Comparison of ENCODE assay signal across 20 cellular contexts in the genomic region with DNA sequence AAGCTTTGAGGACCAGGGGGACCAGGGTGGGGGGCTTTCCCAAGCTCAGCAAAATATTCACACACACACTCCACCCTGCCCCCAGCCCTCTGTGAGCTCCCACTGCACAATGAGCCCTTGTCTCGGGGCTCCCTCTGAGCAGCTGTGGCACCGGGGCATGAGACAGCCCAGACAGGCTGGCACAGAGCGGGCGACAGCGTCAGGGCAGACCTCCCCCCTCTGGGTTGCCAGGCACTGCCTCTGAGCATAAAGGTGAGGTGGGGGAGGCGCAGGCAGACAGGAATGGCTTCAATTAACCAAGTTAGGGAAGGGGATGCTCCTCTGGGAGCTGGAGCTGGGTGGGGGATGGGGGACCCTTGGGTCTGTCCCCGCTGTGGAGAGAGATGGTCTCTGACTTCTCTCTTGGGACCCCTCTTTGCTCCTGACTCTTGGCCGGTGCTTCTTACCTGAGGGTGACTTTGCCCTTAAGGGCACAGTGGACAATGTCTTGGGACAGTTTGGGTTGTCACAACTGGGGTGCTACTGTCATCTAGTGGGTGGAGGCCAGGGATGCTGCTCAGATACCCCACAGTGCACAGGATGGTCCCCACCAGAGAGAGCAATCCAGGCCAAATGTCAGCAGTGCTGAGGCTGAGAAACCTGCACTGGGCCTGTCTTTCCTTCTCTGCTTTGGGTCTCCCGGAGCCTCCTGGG. TPM values are rescaled to one million over a fixed set of nuclear protein-coding genes. Genes with fewer than 3 reads are reported as not detected.
DNase-seq lines count a peak whose midpoint lies in the region; ATAC-seq and TF ChIP-seq lines count a peak whose summit lies in the region.
"Had no signal": no experiment of that assay in that cellular context is flagged by ENCODE, and none has a peak within 500 bp of the region (broad histone marks: within the 10 kb centered on the region; RNA-seq: fewer than 3 reads in every experiment).

No MANE protein-coding gene starts in this region.

- no peak overlapping the region for H4K91ac ChIP-seq in mesenchymal stem cell (ENCODE audit: low read length)

- H3K27me3 Mint-ChIP-seq in effector memory CD8-positive, alpha-beta T cell = peaks cover 10 to 75% of the 10 kb centered on the region in 2 donors

- H3K4me3 Mint-ChIP-seq in effector memory CD8-positive, alpha-beta T cell = no peak overlapping the region
- no peak overlapping the region for H3K4me3 Mint-ChIP-seq in stimulated activated effector memory CD8-positive, alpha-beta T cell treated with anti-CD3 and anti-CD28 coated beads, Interleukin-12 subunit alpha, Interleukin-12 subunit beta, amount 100 ng/mL, for 72 hours
- H3K4me3 Mint-ChIP-seq: activated naive CD4-positive, alpha-beta T cell treated with anti-CD3 and anti-CD28 coated beads for 36 hours; B cell had no signal

- H2BK15ac ChIP-seq in mesenchymal stem cell (ENCODE audit: low read depth, poor library complexity, severe bottlenecking) = no peak overlapping the region

- no peaks in the 10 kb centered on the region for H3K9me3 Mint-ChIP-seq in effector memory CD8-positive, alpha-beta T cell
- H3K9me3 Mint-ChIP-seq in stimulated activated effector memory CD8-positive, alpha-beta T cell treated with anti-CD3 and anti-CD28 coated beads, Interleukin-12 subunit alpha, Interleukin-12 subunit beta, amount 100 ng/mL, for 72 hours = no peaks in the 10 kb centered on the region
- H3K9me3 Mint-ChIP-seq: activated naive CD4-positive, alpha-beta T cell treated with anti-CD3 and anti-CD28 coated beads for 36 hours had no signal

- H3K4me3 ChIP-seq in ascending aorta (no peak overlapping the region), mesenchymal stem cell (ENCODE audit: insufficient read depth in 1 of 2, low read depth in 1 of 2, low read length in 2 of 2) (no peak overlapping the region), stomach smooth muscle (ENCODE audit: low read length in 2 of 2) (no peak overlapping the region)
- H3K4me3 ChIP-seq: body of pancreas, hepatocyte, thyroid gland had no signal

- no peak overlapping the region for H3K4me2 ChIP-seq in mesenchymal stem cell (ENCODE audit: low read length, poor library complexity, severe bottlenecking)
- H3K4me2 ChIP-seq: hepatocyte had no signal

- TF ChIP-seq CTCF in ascending aorta (IDR thresholded peaks at IDR 0.05) = no peak

- no peak overlapping the region for H2BK12ac ChIP-seq in mesenchymal stem cell (ENCODE audit: low read length in 2 of 2)

- peak overlapping the region in 1 of 2 experiments; percentile 2 for H3K14ac ChIP-seq in mesenchymal stem cell (ENCODE audit: low read length in 2 of 2)

- intact Hi-C loops in ascending aorta (cut with DNase I) = no loop called here

- no peaks in the 10 kb centered on the region for H3K27me3 ChIP-seq in ascending aorta
- H3K27me3 ChIP-seq in mesenchymal stem cell (ENCODE audit: control insufficient read depth in 1 of 2, insufficient read depth in 1 of 2, low read length in 2 of 2) = peaks cover 0 to 89% of the 10 kb centered on the region in 2 experiments
- no peaks in the 10 kb centered on the region for H3K27me3 ChIP-seq in stomach smooth muscle (ENCODE audit: control insufficient read depth in 1 of 2, insufficient read depth in 2 of 2, low read length in 2 of 2)
- H3K27me3 ChIP-seq: body of pancreas, thyroid gland had no signal

- peaks cover 8 to 15% of the 10 kb centered on the region in 2 donors for H3K36me3 ChIP-seq in ascending aorta
- peaks cover 0 to 50% of the 10 kb centered on the region in 2 experiments for H3K36me3 ChIP-seq in mesenchymal stem cell (ENCODE audit: control insufficient read depth in 1 of 2, insufficient read depth in 2 of 2, low read depth in 1 of 2, low read length in 2 of 2)
- peaks cover 23 to 29% of the 10 kb centered on the region in 2 donors for H3K36me3 ChIP-seq in stomach smooth muscle (ENCODE audit: control insufficient read depth in 2 of 2, insufficient read depth in 2 of 2, low read length in 2 of 2)

- no peaks in the 10 kb centered on the region for H3K79me1 ChIP-seq in mesenchymal stem cell (replicated peaks; ENCODE audit: low read length, poor library complexity, severe bottlenecking)

- H3K18ac ChIP-seq in mesenchymal stem cell (ENCODE audit: low read depth in 1 of 2, low read length in 2 of 2) = no peak overlapping the region

- no peak overlapping the region for H2BK5ac ChIP-seq in mesenchymal stem cell (ENCODE audit: low read depth, low read length, poor library complexity, severe bottlenecking)

- H3K4ac ChIP-seq in mesenchymal stem cell (ENCODE audit: low read depth in 1 of 2, low read length in 2 of 2) = no peak overlapping the region

- no peaks in the 10 kb centered on the region for H3K4me1 Mint-ChIP-seq in effector memory CD8-positive, alpha-beta T cell (ENCODE audit: low read depth in 2 of 2)
- H3K4me1 Mint-ChIP-seq in stimulated activated effector memory CD8-positive, alpha-beta T cell treated with anti-CD3 and anti-CD28 coated beads, Interleukin-12 subunit alpha, Interleukin-12 subunit beta, amount 100 ng/mL, for 72 hours = no peaks in the 10 kb centered on the region
- H3K4me1 Mint-ChIP-seq: B cell had no signal

- DNase-seq in NCI-H1694 (lab: John Stamatoyannopoulos, UW) (peak; percentile 29), ascending aorta (ENCODE audit: low spot score in 2 of 2) (no peak), mesenchymal stem cell (no peak), H4 (ENCODE audit: low spot score) (no peak), NOMO-1 treated with DMSO at 0.1 percent for 48 hours (lab: John Stamatoyannopoulos, UW; ENCODE audit: unreplicated experiment) (no peak)
- DNase-seq in effector memory CD8-positive, alpha-beta T cell = no peak
- DNase-seq in stimulated activated effector memory CD8-positive, alpha-beta T cell treated with anti-CD3 and anti-CD28 coated beads, Interleukin-12 subunit alpha, Interleukin-12 subunit beta, amount 100 ng/mL, for 72 hours (ENCODE audit: low spot score in 2 of 2) = no peak
- DNase-seq: activated CD4-positive, alpha-beta T cell treated with anti-CD3 and anti-CD28 coated beads, Interleukin-2, amount 50 U/mL, for 1 hour; activated naive CD4-positive, alpha-beta T cell treated with anti-CD3 and anti-CD28 coated beads for 36 hours; DMS153; NCI-H146; NCI-H510A treated with DMSO at 0.1 percent for 48 hours; OCI-M1; stimulated activated CD4-positive, alpha-beta T cell treated with anti-CD3 and anti-CD28 coated beads, Interleukin-2, amount 100 ng/mL, for 24 hours; thyroid gland had no signal

- WGBS in mesenchymal stem cell = 87% methylated on average over 9 of the region's 9 CpGs

- no peaks in the 10 kb centered on the region for H3K36me3 Mint-ChIP-seq in effector memory CD8-positive, alpha-beta T cell (ENCODE audit: insufficient read depth)
- H3K36me3 Mint-ChIP-seq in stimulated activated effector memory CD8-positive, alpha-beta T cell treated with anti-CD3 and anti-CD28 coated beads, Interleukin-12 subunit alpha, Interleukin-12 subunit beta, amount 100 ng/mL, for 72 hours = no peaks in the 10 kb centered on the region

- H3K9ac ChIP-seq in mesenchymal stem cell (ENCODE audit: low read length) = peak overlapping the region; percentile 50
- no peak overlapping the region for H3K9ac ChIP-seq in stomach smooth muscle (ENCODE audit: low read length in 2 of 2)

- no peak overlapping the region for H2AK5ac ChIP-seq in mesenchymal stem cell (ENCODE audit: low read length, severe bottlenecking)

- no peak overlapping the region for H2BK120ac ChIP-seq in mesenchymal stem cell (ENCODE audit: low read depth, low read length)

- no peak overlapping the region for H3K27ac Mint-ChIP-seq in effector memory CD8-positive, alpha-beta T cell
- no peak overlapping the region for H3K27ac Mint-ChIP-seq in stimulated activated effector memory CD8-positive, alpha-beta T cell treated with anti-CD3 and anti-CD28 coated beads, Interleukin-12 subunit alpha, Interleukin-12 subunit beta, amount 100 ng/mL, for 72 hours
- H3K27ac Mint-ChIP-seq: activated naive CD4-positive, alpha-beta T cell treated with anti-CD3 and anti-CD28 coated beads for 36 hours; B cell had no signal

- ATAC-seq in effector memory CD8-positive, alpha-beta T cell (replicated peaks) = no peak
- no peak for ATAC-seq in stimulated activated effector memory CD8-positive, alpha-beta T cell treated with anti-CD3 and anti-CD28 coated beads, Interleukin-12 subunit alpha, Interleukin-12 subunit beta, amount 100 ng/mL, for 72 hours
- ATAC-seq: body of pancreas had no signal

- no peak overlapping the region for H4K8ac ChIP-seq in mesenchymal stem cell (ENCODE audit: low read length)

- H3K23ac ChIP-seq in mesenchymal stem cell (ENCODE audit: low read length in 2 of 2) = peak overlapping the region in 1 of 2 experiments; percentile 1

- H3K4me1 ChIP-seq in ascending aorta = peaks cover 32 to 72% of the 10 kb centered on the region in 2 donors
- H3K4me1 ChIP-seq in mesenchymal stem cell (ENCODE audit: control insufficient read depth, insufficient read depth, low read depth, low read length) = peaks cover 17% of the 10 kb centered on the region
- H3K4me1 ChIP-seq in stomach smooth muscle (ENCODE audit: control insufficient read depth, insufficient read depth, low read length) = peaks cover 75% of the 10 kb centered on the region

- H3K9me3 ChIP-seq in ascending aorta (no peaks in the 10 kb centered on the region), mesenchymal stem cell (ENCODE audit: control insufficient read depth, low read length) (no peaks in the 10 kb centered on the region), stomach smooth muscle (ENCODE audit: control insufficient read depth in 2 of 2, low read length in 2 of 2) (no peaks in the 10 kb centered on the region)
- H3K9me3 ChIP-seq: body of pancreas, thyroid gland had no signal

- H3K27ac ChIP-seq in ascending aorta (peak overlapping the region; percentile 99), mesenchymal stem cell (ENCODE audit: low read length, poor library complexity, severe bottlenecking) (no peak overlapping the region), stomach smooth muscle (ENCODE audit: low read length) (peak overlapping the region; percentile 6)
- H3K27ac ChIP-seq: body of pancreas, hepatocyte, thyroid gland had no signal

- H2AFZ ChIP-seq in mesenchymal stem cell (ENCODE audit: low read depth, low read length) = no peak overlapping the region
- H2AFZ ChIP-seq: hepatocyte had no signal

RNA-seq across cellular contexts. Expression of a gene that starts 30.3 kb away (rescaled TPM):
- total RNA-seq in ascending aorta = 46.7 TPM
- 0.68 TPM for polyA plus RNA-seq in mesenchymal stem cell (2013, experiment 1 of 2)
- polyA plus RNA-seq in mesenchymal stem cell (2013, experiment 2 of 2) = 0.79 TPM
- not detected in 2 replicates for total RNA-seq in H4 (2014; rRNA removed; shearing (Covaris generic))
- total RNA-seq: HT1080 had no signal

RNA-seq across cellular contexts. Expression of a gene that starts 44.2 kb away (rescaled TPM):
- total RNA-seq in ascending aorta = 17.3 TPM
- polyA plus RNA-seq in mesenchymal stem cell (2013, experiment 1 of 2) = 20.0 TPM
- polyA plus RNA-seq in mesenchymal stem cell (2013, experiment 2 of 2) = 16.9 TPM
- total RNA-seq in H4 (2014; rRNA removed; shearing (Covaris generic)) = 22.5 and 35.1 TPM in 2 replicates

RNA-seq across cellular contexts. Expression of a gene that starts 45.7 kb away (rescaled TPM):
- 35.5 TPM for total RNA-seq in ascending aorta
- polyA plus RNA-seq in mesenchymal stem cell (2013, experiment 1 of 2) = 82.1 TPM
- polyA plus RNA-seq in mesenchymal stem cell (2013, experiment 2 of 2) = 85.0 TPM
- 46.2 and 55.0 TPM in 2 replicates for total RNA-seq in H4 (2014; rRNA removed; shearing (Covaris generic))

Comparison
In these comparisons a context has a peak if more than half of its experiments do, and no peak if none do; other contexts are left out.
1. RNA of a gene that starts 30.3 kb away (total RNA-seq): 46.7 TPM in ascending aorta (single experiment); not detected in H4; every median in the first group is over 10 times any median in the second.